ENCODE assay signal across 1 cellular context in genomic region chr9:124110307-124110915, GRCh38.
TF ChIP-seq lines count a peak whose summit lies in the region.

No MANE protein-coding gene starts in this region.

TF ChIP-seq in HepG2, 621 proteins besides CTCF, POLR2A, EP300 and RAD21 (continued from another document and continues in another):
- peak; percentile 99 for TF ChIP-seq MZF1 (CRISPR knock-in tag; IDR thresholded peaks at IDR 0.05; ENCODE audit: borderline replicate concordance)
- TF ChIP-seq, protein P1, sequence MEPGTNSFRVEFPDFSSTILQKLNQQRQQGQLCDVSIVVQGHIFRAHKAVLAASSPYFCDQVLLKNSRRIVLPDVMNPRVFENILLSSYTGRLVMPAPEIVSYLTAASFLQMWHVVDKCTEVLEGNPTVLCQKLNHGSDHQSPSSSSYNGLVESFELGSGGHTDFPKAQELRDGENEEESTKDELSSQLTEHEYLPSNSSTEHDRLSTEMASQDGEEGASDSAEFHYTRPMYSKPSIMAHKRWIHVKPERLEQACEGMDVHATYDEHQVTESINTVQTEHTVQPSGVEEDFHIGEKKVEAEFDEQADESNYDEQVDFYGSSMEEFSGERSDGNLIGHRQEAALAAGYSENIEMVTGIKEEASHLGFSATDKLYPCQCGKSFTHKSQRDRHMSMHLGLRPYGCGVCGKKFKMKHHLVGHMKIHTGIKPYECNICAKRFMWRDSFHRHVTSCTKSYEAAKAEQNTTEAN (CRISPR knock-in tag; conservative IDR thresholded peaks at IDR 0.05): peak; percentile 99
- TF ChIP-seq, protein P2, sequence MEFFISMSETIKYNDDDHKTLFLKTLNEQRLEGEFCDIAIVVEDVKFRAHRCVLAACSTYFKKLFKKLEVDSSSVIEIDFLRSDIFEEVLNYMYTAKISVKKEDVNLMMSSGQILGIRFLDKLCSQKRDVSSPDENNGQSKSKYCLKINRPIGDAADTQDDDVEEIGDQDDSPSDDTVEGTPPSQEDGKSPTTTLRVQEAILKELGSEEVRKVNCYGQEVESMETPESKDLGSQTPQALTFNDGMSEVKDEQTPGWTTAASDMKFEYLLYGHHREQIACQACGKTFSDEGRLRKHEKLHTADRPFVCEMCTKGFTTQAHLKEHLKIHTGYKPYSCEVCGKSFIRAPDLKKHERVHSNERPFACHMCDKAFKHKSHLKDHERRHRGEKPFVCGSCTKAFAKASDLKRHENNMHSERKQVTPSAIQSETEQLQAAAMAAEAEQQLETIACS (CRISPR knock-in tag; IDR thresholded peaks at IDR 0.05): peak; percentile 78
- peak; percentile 100 for TF ChIP-seq CCDC6 (CRISPR knock-in tag; IDR thresholded peaks at IDR 0.05)
- TF ChIP-seq RXRB (CRISPR knock-in tag; IDR thresholded peaks at IDR 0.05; ENCODE audit: borderline replicate concordance): peak; percentile 98
- peak; percentile 100 for TF ChIP-seq ZSCAN21 (CRISPR knock-in tag; IDR thresholded peaks at IDR 0.05; ENCODE audit: borderline replicate concordance)
- peak; percentile 96 for TF ChIP-seq HMG20A (CRISPR knock-in tag; IDR thresholded peaks at IDR 0.05; ENCODE audit: borderline replicate concordance)
- TF ChIP-seq ZNF639 (CRISPR knock-in tag; conservative IDR thresholded peaks at IDR 0.05): peak; percentile 99
- TF ChIP-seq ZFP1 (CRISPR knock-in tag; IDR thresholded peaks at IDR 0.05): peak; percentile 99
- peak; percentile 94; the same call in 1 of the 2 replicates for TF ChIP-seq ZNF713 (CRISPR knock-in tag; IDR thresholded peaks at IDR 0.05)
- peak; percentile 66 for TF ChIP-seq GMEB1 (CRISPR knock-in tag; IDR thresholded peaks at IDR 0.05; ENCODE audit: borderline replicate concordance)
- TF ChIP-seq FOSL1 (CRISPR knock-in tag; IDR thresholded peaks at IDR 0.05; ENCODE audit: borderline replicate concordance): peak; percentile 95
- peak; percentile 99 for TF ChIP-seq KDM2A (CRISPR knock-in tag; IDR thresholded peaks at IDR 0.05; ENCODE audit: borderline replicate concordance, low read depth)
- TF ChIP-seq PRDM15 (CRISPR knock-in tag; IDR thresholded peaks at IDR 0.05): peak; percentile 92
- TF ChIP-seq PCBP1 (IDR thresholded peaks at IDR 0.05; ENCODE audit: borderline replicate concordance, low read depth, low read length): no peak
- TF ChIP-seq ZNF414 (CRISPR knock-in tag; IDR thresholded peaks at IDR 0.05): peak; percentile 100
- TF ChIP-seq ZNF670 (CRISPR knock-in tag; IDR thresholded peaks at IDR 0.05; ENCODE audit: borderline replicate concordance): peak; percentile 100
- no peak for TF ChIP-seq NR2F2 (IDR thresholded peaks at IDR 0.05; ENCODE audit: borderline replicate concordance, low read depth)
- peak; percentile 97 for TF ChIP-seq SP4 (CRISPR knock-in tag; IDR thresholded peaks at IDR 0.05)
- peak; percentile 100 for TF ChIP-seq ZFP36L1 (CRISPR knock-in tag; IDR thresholded peaks at IDR 0.05)
- TF ChIP-seq NPAS2 (CRISPR knock-in tag; IDR thresholded peaks at IDR 0.05; ENCODE audit: borderline replicate concordance): peak; percentile 96; the same call in 1 of the 2 replicates
- no peak for TF ChIP-seq BCLAF1 (IDR thresholded peaks at IDR 0.05)
- TF ChIP-seq, protein P3, sequence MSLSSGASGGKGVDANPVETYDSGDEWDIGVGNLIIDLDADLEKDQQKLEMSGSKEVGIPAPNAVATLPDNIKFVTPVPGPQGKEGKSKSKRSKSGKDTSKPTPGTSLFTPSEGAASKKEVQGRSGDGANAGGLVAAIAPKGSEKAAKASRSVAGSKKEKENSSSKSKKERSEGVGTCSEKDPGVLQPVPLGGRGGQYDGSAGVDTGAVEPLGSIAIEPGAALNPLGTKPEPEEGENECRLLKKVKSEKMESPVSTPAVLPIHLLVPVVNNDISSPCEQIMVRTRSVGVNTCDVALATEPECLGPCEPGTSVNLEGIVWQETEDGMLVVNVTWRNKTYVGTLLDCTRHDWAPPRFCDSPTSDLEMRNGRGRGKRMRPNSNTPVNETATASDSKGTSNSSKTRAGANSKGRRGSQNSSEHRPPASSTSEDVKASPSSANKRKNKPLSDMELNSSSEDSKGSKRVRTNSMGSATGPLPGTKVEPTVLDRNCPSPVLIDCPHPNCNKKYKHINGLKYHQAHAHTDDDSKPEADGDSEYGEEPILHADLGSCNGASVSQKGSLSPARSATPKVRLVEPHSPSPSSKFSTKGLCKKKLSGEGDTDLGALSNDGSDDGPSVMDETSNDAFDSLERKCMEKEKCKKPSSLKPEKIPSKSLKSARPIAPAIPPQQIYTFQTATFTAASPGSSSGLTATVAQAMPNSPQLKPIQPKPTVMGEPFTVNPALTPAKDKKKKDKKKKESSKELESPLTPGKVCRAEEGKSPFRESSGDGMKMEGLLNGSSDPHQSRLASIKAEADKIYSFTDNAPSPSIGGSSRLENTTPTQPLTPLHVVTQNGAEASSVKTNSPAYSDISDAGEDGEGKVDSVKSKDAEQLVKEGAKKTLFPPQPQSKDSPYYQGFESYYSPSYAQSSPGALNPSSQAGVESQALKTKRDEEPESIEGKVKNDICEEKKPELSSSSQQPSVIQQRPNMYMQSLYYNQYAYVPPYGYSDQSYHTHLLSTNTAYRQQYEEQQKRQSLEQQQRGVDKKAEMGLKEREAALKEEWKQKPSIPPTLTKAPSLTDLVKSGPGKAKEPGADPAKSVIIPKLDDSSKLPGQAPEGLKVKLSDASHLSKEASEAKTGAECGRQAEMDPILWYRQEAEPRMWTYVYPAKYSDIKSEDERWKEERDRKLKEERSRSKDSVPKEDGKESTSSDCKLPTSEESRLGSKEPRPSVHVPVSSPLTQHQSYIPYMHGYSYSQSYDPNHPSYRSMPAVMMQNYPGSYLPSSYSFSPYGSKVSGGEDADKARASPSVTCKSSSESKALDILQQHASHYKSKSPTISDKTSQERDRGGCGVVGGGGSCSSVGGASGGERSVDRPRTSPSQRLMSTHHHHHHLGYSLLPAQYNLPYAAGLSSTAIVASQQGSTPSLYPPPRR (CRISPR knock-in tag; IDR thresholded peaks at IDR 0.05; ENCODE audit: borderline replicate concordance): peak; percentile 63; the same call in 1 of the 2 replicates
- TF ChIP-seq RBM39 (IDR thresholded peaks at IDR 0.05; ENCODE audit: low read depth, low read length, poor library complexity, severe bottlenecking): no peak
- peak; percentile 84 for TF ChIP-seq HDAC1 (CRISPR knock-in tag; IDR thresholded peaks at IDR 0.05)
- TF ChIP-seq MAX (IDR thresholded peaks at IDR 0.05): peak; percentile 49; the same call in 1 of the 2 replicates
- TF ChIP-seq, protein P4, sequence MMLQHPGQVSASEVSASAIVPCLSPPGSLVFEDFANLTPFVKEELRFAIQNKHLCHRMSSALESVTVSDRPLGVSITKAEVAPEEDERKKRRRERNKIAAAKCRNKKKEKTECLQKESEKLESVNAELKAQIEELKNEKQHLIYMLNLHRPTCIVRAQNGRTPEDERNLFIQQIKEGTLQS (CRISPR knock-in tag; IDR thresholded peaks at IDR 0.05): peak; percentile 99
- TF ChIP-seq CBX1 (IDR thresholded peaks at IDR 0.05; ENCODE audit: low read depth): no peak
- peak; percentile 100 for TF ChIP-seq ZNF589 (CRISPR knock-in tag; conservative IDR thresholded peaks at IDR 0.05)
- TF ChIP-seq ZNF879 (CRISPR knock-in tag; IDR thresholded peaks at IDR 0.05): peak; percentile 100
- TF ChIP-seq MAZ (IDR thresholded peaks at IDR 0.05; ENCODE audit: borderline replicate concordance, low read depth, low read length): no peak
- TF ChIP-seq MAZ (CRISPR knock-in tag; IDR thresholded peaks at IDR 0.05; ENCODE audit: low read depth): peak; percentile 99
- TF ChIP-seq RFXAP (CRISPR knock-in tag; IDR thresholded peaks at IDR 0.05; ENCODE audit: borderline replicate concordance): peak; percentile 98
